In the genomic region with DNA sequence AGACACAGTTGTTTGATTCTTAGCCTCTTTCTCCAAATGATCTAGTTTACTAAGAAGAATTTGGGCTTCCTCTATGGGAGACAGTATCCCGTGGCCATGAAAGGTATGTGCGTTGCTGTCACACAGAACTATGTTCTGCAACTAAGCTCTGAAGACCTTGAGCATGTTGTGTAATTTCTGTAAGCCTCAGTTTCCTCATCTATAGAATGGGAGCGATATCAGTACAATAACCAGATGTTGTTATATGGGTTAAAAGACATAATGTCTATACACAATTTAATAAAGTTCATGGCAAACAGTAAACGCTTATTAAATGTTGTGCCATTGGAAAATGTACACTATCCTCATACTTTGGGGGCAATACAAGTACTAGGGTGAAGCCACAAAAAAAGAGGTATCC, we compare ENCODE assay signal across 22 cellular contexts.
DNase-seq lines count a peak whose midpoint lies in the region; ATAC-seq and TF ChIP-seq lines count a peak whose summit lies in the region.
"Had no signal": no experiment of that assay in that cellular context is flagged by ENCODE, and none has a peak within 500 bp of the region (broad histone marks: within the 10 kb centered on the region; RNA-seq: fewer than 3 reads in every experiment).

No MANE protein-coding gene starts in this region.

- H3K4me1 Mint-ChIP-seq in stimulated activated naive CD8-positive, alpha-beta T cell treated with anti-CD3 and anti-CD28 coated beads, Interleukin-15, Interleukin-2, amounts not matched to agents 100 ng/mL and 50 ng/mL, for 24 hours (ENCODE audit: low read depth), result peaks cover 53% of the 10 kb centered on the region
- peaks cover 29% of the 10 kb centered on the region for H3K4me1 Mint-ChIP-seq in T-helper 17 cell
- peaks cover 54% of the 10 kb centered on the region for H3K4me1 Mint-ChIP-seq in activated T-cell treated with anti-CD3 and anti-CD28 coated beads, Interleukin-2, amount 50 U/mL, for 72 hours (ENCODE audit: low read depth)
- H3K4me1 Mint-ChIP-seq in activated T-cell treated with anti-CD3 and anti-CD28 coated beads, Interleukin-2, amount 50 U/mL, for 4 hours (ENCODE audit: low read depth), result peaks cover 36% of the 10 kb centered on the region

- H3K4me3 ChIP-seq in dorsolateral prefrontal cortex, result no peak overlapping the region
- H3K4me3 ChIP-seq: A549; BLaER1 treated with 17β-estradiol and CSF1 and Interleukin-3, amounts not matched to agents 10 nM and 100 nM; GM23338 had no signal

- peaks cover 44% of the 10 kb centered on the region for H3K36me3 Mint-ChIP-seq in stimulated activated naive CD8-positive, alpha-beta T cell treated with anti-CD3 and anti-CD28 coated beads, Interleukin-15, Interleukin-2, amounts not matched to agents 100 ng/mL and 50 ng/mL, for 24 hours (ENCODE audit: low read depth)
- peaks cover 3% of the 10 kb centered on the region for H3K36me3 Mint-ChIP-seq in T-helper 17 cell (ENCODE audit: low read depth)
- H3K36me3 Mint-ChIP-seq in activated T-cell treated with anti-CD3 and anti-CD28 coated beads, Interleukin-2, amount 50 U/mL, for 72 hours (ENCODE audit: insufficient read depth in 2 of 2), result no peaks in the 10 kb centered on the region
- peaks cover 28% of the 10 kb centered on the region for H3K36me3 Mint-ChIP-seq in activated T-cell treated with anti-CD3 and anti-CD28 coated beads, Interleukin-2, amount 50 U/mL, for 4 hours (ENCODE audit: insufficient read depth)

- TF ChIP-seq CTCF in dorsolateral prefrontal cortex (IDR thresholded peaks at IDR 0.05 in 54 of 56, conservative IDR thresholded peaks at IDR 0.05 in 2 of 56; ENCODE audit: low read depth in 1 of 56, partially characterized antibody in 56 of 56), result no peak

- intact Hi-C loops in dorsolateral prefrontal cortex (cut with DNase I), result no loop called here

- peak overlapping the region; percentile 15 for H3K27ac Mint-ChIP-seq in stimulated activated naive CD8-positive, alpha-beta T cell treated with anti-CD3 and anti-CD28 coated beads, Interleukin-15, Interleukin-2, amounts not matched to agents 100 ng/mL and 50 ng/mL, for 24 hours
- H3K27ac Mint-ChIP-seq in T-helper 17 cell, result peak overlapping the region; percentile 10
- no peak overlapping the region for H3K27ac Mint-ChIP-seq in activated T-cell treated with anti-CD3 and anti-CD28 coated beads, Interleukin-2, amount 50 U/mL, for 72 hours
- H3K27ac Mint-ChIP-seq: CD4-positive, alpha-beta memory T cell; GM23338; H9 had no signal

- no peak for DNase-seq in stimulated activated naive CD8-positive, alpha-beta T cell treated with anti-CD3 and anti-CD28 coated beads, Interleukin-15, Interleukin-2, amounts not matched to agents 100 U/mL and 50 U/mL, for 24 hours
- no peak for DNase-seq in T-helper 17 cell
- no peak for DNase-seq in dorsolateral prefrontal cortex
- no peak for DNase-seq in activated T-cell treated with anti-CD3 and anti-CD28 coated beads, Interleukin-2, amount 50 U/mL, for 72 hours
- DNase-seq in activated T-cell treated with anti-CD3 and anti-CD28 coated beads, Interleukin-2, amount 50 U/mL, for 4 hours, result no peak
- DNase-seq: 8988T; ACHN; AML-193; BE2C; Caco-2; CD4-positive, alpha-beta memory T cell; DMS153; DND-41; H9 had no signal

- no peaks in the 10 kb centered on the region for H3K9me3 Mint-ChIP-seq in stimulated activated naive CD8-positive, alpha-beta T cell treated with anti-CD3 and anti-CD28 coated beads, Interleukin-15, Interleukin-2, amounts not matched to agents 100 ng/mL and 50 ng/mL, for 24 hours
- no peaks in the 10 kb centered on the region for H3K9me3 Mint-ChIP-seq in activated T-cell treated with anti-CD3 and anti-CD28 coated beads, Interleukin-2, amount 50 U/mL, for 72 hours
- H3K9me3 Mint-ChIP-seq in activated T-cell treated with anti-CD3 and anti-CD28 coated beads, Interleukin-2, amount 50 U/mL, for 4 hours, result no peaks in the 10 kb centered on the region
- H3K9me3 Mint-ChIP-seq: CD14-positive monocyte, GM23338, H9 had no signal

- no peaks in the 10 kb centered on the region for H3K27me3 Mint-ChIP-seq in stimulated activated naive CD8-positive, alpha-beta T cell treated with anti-CD3 and anti-CD28 coated beads, Interleukin-15, Interleukin-2, amounts not matched to agents 100 ng/mL and 50 ng/mL, for 24 hours
- H3K27me3 Mint-ChIP-seq in T-helper 17 cell, result no peaks in the 10 kb centered on the region
- H3K27me3 Mint-ChIP-seq in activated T-cell treated with anti-CD3 and anti-CD28 coated beads, Interleukin-2, amount 50 U/mL, for 72 hours (ENCODE audit: low read depth), result no peaks in the 10 kb centered on the region
- no peaks in the 10 kb centered on the region for H3K27me3 Mint-ChIP-seq in activated T-cell treated with anti-CD3 and anti-CD28 coated beads, Interleukin-2, amount 50 U/mL, for 4 hours (ENCODE audit: low read depth)
- H3K27me3 Mint-ChIP-seq: CD4-positive, alpha-beta memory T cell had no signal

- H3K27ac ChIP-seq in dorsolateral prefrontal cortex (peak overlapping the region in 48 of 59 donors; percentile 0 to 80 (median 57)), temporal lobe (ENCODE audit: low read depth, low read length) (peak overlapping the region; percentile 48)
- H3K27ac ChIP-seq: A549 had no signal

- no peaks in the 10 kb centered on the region for H3K9me3 ChIP-seq in T-helper 17 cell (ENCODE audit: control insufficient read depth, low read length, poor library complexity, severe bottlenecking)
- H3K9me3 ChIP-seq: A549, BE2C, Caco-2 had no signal

- H3K27me3 ChIP-seq in dorsolateral prefrontal cortex, result no peaks in the 10 kb centered on the region
- H3K27me3 ChIP-seq: BE2C; BLaER1 treated with 17β-estradiol and CSF1 and Interleukin-3, amounts not matched to agents 10 nM and 100 nM had no signal

- ATAC-seq in stimulated activated naive CD8-positive, alpha-beta T cell treated with anti-CD3 and anti-CD28 coated beads, Interleukin-15, Interleukin-2, amounts not matched to agents 100 U/mL and 50 U/mL, for 24 hours, result no peak
- ATAC-seq in T-helper 17 cell (no peak), GM21717 (IDR thresholded peaks at IDR 0.05; ENCODE audit: unreplicated experiment) (no peak)
- ATAC-seq in activated T-cell treated with anti-CD3 and anti-CD28 coated beads, Interleukin-2, amount 50 U/mL, for 72 hours (replicated peaks in 1 of 2), result no peak
- ATAC-seq in activated T-cell treated with anti-CD3 and anti-CD28 coated beads, Interleukin-2, amount 50 U/mL, for 4 hours, result no peak
- ATAC-seq: A549, GM23338, HCT116 had no signal

- no peak overlapping the region for H3K4me3 Mint-ChIP-seq in stimulated activated naive CD8-positive, alpha-beta T cell treated with anti-CD3 and anti-CD28 coated beads, Interleukin-15, Interleukin-2, amounts not matched to agents 100 ng/mL and 50 ng/mL, for 24 hours
- no peak overlapping the region for H3K4me3 Mint-ChIP-seq in T-helper 17 cell
- H3K4me3 Mint-ChIP-seq in activated T-cell treated with anti-CD3 and anti-CD28 coated beads, Interleukin-2, amount 50 U/mL, for 72 hours, result no peak overlapping the region
- H3K4me3 Mint-ChIP-seq in activated T-cell treated with anti-CD3 and anti-CD28 coated beads, Interleukin-2, amount 50 U/mL, for 4 hours, result no peak overlapping the region
- H3K4me3 Mint-ChIP-seq: CD14-positive monocyte; CD4-positive, alpha-beta memory T cell; GM23338; H9 had no signal
